ENCODE assay signal across 1 cellular context in the genomic region with DNA sequence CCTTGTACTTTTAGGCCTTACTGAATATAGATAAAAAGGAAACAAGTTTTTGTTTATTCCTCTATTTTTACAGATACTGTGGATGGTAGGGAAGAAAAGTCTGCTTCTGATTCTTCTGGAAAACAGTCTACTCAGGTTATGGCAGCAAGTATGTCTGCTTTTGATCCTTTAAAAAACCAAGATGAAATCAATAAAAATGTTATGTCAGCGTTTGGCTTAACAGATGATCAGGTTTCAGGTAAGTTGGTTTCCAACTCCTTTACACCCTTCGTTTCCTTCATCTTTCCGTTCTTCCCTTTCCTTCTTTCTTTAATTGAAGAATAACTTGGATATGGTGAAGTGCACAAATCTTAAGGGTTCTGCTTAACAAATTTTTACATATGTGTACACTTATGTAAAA.
TF ChIP-seq lines count a peak whose summit lies in the region.

No MANE protein-coding gene starts in this region.

TF ChIP-seq in GM23338, 12 proteins besides CTCF, POLR2A, EP300 and RAD21 (continued from another document):
- TF ChIP-seq REST (IDR thresholded peaks at IDR 0.05; ENCODE audit: unreplicated experiment) (no peak), NANOG (IDR thresholded peaks at IDR 0.05; ENCODE audit: borderline replicate concordance) (no peak), EZH2 (IDR thresholded peaks at IDR 0.05; ENCODE audit: low read depth, unreplicated experiment) (no peak), ZNF462 (CRISPR knock-in tag; IDR thresholded peaks at IDR 0.05) (no peak), EZH2phosphoT487 (IDR thresholded peaks at IDR 0.05; ENCODE audit: unreplicated experiment) (no peak), ZNF114 (CRISPR knock-in tag; IDR thresholded peaks at IDR 0.05) (no peak)
